Comparison of ENCODE assay signal across 9 cellular contexts in genomic region chr11:27468643-27469332, GRCh38. TPM values are rescaled to one million over a fixed set of nuclear protein-coding genes. Genes with fewer than 3 reads are reported as not detected.
DNase-seq lines count a peak whose midpoint lies in the region; ATAC-seq and TF ChIP-seq lines count a peak whose summit lies in the region.
"Had no signal": no experiment of that assay in that cellular context is flagged by ENCODE, and none has a peak within 500 bp of the region (broad histone marks: within the 10 kb centered on the region; RNA-seq: fewer than 3 reads in every experiment).

No MANE protein-coding gene starts in this region.

- H3F3A ChIP-seq in PC-9 (ENCODE audit: insufficient read depth, low read depth) (peaks cover 55% of the 10 kb centered on the region), neural cell (ENCODE audit: insufficient read depth, low read length, poor library complexity, severe bottlenecking) (no peaks in the 10 kb centered on the region)

- H3K4me3 ChIP-seq in PC-9 (peak overlapping the region; percentile 92), epithelial cell of proximal tubule (ENCODE audit: low read depth, low read length) (peak overlapping the region; percentile 79), neural cell (ENCODE audit: low read length) (peak overlapping the region; percentile 87)

- peak overlapping the region; percentile 86 for H2AFZ ChIP-seq in PC-9
- no peak overlapping the region for H2AFZ ChIP-seq in neural cell (ENCODE audit: low read depth, low read length)

- intact Hi-C loops in PC-9 (cut with micrococcal nuclease; ENCODE audit: unreplicated experiment) = loop anchor here (1.0 to 10.0 kb wide), 3 partner anchors 21 to 1366 kb away; no protein-coding TSS in a partner anchor

- H3K9me2 ChIP-seq in PC-9 (ENCODE audit: insufficient read depth) (no peaks in the 10 kb centered on the region), neural cell (ENCODE audit: insufficient read depth, low read length) (no peaks in the 10 kb centered on the region)

- H3K9me3 ChIP-seq in PC-9 (ENCODE audit: insufficient read depth, low read depth) (no peaks in the 10 kb centered on the region), neural cell (ENCODE audit: low read length) (no peaks in the 10 kb centered on the region)

- H3K36me3 ChIP-seq in PC-9 (ENCODE audit: low read depth) = no peaks in the 10 kb centered on the region
- H3K36me3 ChIP-seq in neural cell (ENCODE audit: insufficient read depth, low read length) = no peaks in the 10 kb centered on the region

- no peak for TF ChIP-seq RAD21 in neural cell (conservative IDR thresholded peaks at IDR 0.05)

- H3K27ac ChIP-seq in PC-9 (peak overlapping the region; percentile 94), neural cell (ENCODE audit: low read length) (no peak overlapping the region)

- no peak for TF ChIP-seq CTCF in PC-9 (conservative IDR thresholded peaks at IDR 0.05)
- TF ChIP-seq CTCF in epithelial cell of proximal tubule (conservative IDR thresholded peaks at IDR 0.05; ENCODE audit: low read depth, low read length) = no peak
- no peak for TF ChIP-seq CTCF in neural cell (IDR thresholded peaks at IDR 0.05; ENCODE audit: poor library complexity, severe bottlenecking)

- peak; percentile 85 for DNase-seq in Caki2 (ENCODE audit: low read depth)
- DNase-seq in PC-9 = peak in 1 of 2 experiments; percentile 98
- DNase-seq in epithelial cell of proximal tubule (ENCODE audit: low read depth) = peak; percentile 99
- no peak for DNase-seq in cerebellar cortex (ENCODE audit: low spot score)
- no peak for DNase-seq in iPS-NIHi7 (ENCODE audit: extremely low spot score)

- no peak overlapping the region for H3K9ac ChIP-seq in neural cell (ENCODE audit: low read length)

- POLR2A ChIA-PET in PC-9 (lab: Charles Lee; ENCODE audit: unreplicated experiment) = interaction anchor here (0.6 to 0.8 kb wide), 4 partner anchors 12 to 27 kb away, joined by 3 to 9 read pairs (median 8); no protein-coding TSS in a partner anchor

- CTCF ChIA-PET in PC-9 (lab: Charles Lee) = interaction anchor here (0.6 to 1.0 kb wide), 3 partner anchors 16 to 49 kb away, joined by 4 to 6 read pairs (median 5); no protein-coding TSS in a partner anchor

- ATAC-seq in HG02763 (IDR thresholded peaks at IDR 0.05; ENCODE audit: unreplicated experiment) = no peak
- ATAC-seq in GM19452 (IDR thresholded peaks at IDR 0.05; ENCODE audit: unreplicated experiment) = no peak
- ATAC-seq: activated T-helper 17 cell treated with anti-CD3 and anti-CD28 coated beads, Interleukin-2, amount 50 U/mL, for 72 hours had no signal

- TSS peak; percentile 83 for BruUV-seq in PC-9 (replicated peaks; lab: Mats Ljungman, UMichigan)

- H3K4me2 ChIP-seq in PC-9 = peak overlapping the region; percentile 96
- no peak overlapping the region for H3K4me2 ChIP-seq in neural cell (ENCODE audit: low read length)

- H3K79me2 ChIP-seq in PC-9 (ENCODE audit: low read depth) = peaks cover 75% of the 10 kb centered on the region
- H3K79me2 ChIP-seq in neural cell (replicated peaks; ENCODE audit: insufficient read depth, low read length) = peaks cover 63% of the 10 kb centered on the region

- H3K4me1 ChIP-seq in PC-9 (replicated peaks; ENCODE audit: insufficient read depth) = peaks cover 74% of the 10 kb centered on the region

- in situ Hi-C loops in Caki2 (cut with HindIII; ENCODE audit: low pct_unique_long_range_greater_than_20kb, low sequenced_read_pairs) = loop anchor here (25.0 kb wide), 1 partner anchor 281 kb away; no protein-coding TSS in a partner anchor

- H3K27me3 ChIP-seq in PC-9 (ENCODE audit: insufficient read depth, low read depth) (no peaks in the 10 kb centered on the region), neural cell (ENCODE audit: insufficient read depth, low read depth, low read length) (no peaks in the 10 kb centered on the region)

- no peaks in the 10 kb centered on the region for H4K20me1 ChIP-seq in PC-9 (ENCODE audit: insufficient read depth)
- no peaks in the 10 kb centered on the region for H4K20me1 ChIP-seq in neural cell (ENCODE audit: insufficient read depth)

- TF ChIP-seq EP300 in neural cell (conservative IDR thresholded peaks at IDR 0.05; ENCODE audit: poor library complexity, severe bottlenecking) = no peak

TF ChIP-seq in neural cell, 6 proteins besides CTCF, POLR2A, EP300 and RAD21:
- TF ChIP-seq TAF1 (IDR thresholded peaks at IDR 0.05; ENCODE audit: low read depth) (no peak), SMC3 (conservative IDR thresholded peaks at IDR 0.05; ENCODE audit: poor library complexity) (no peak)

RNA-seq across cellular contexts. Expression of gene LGR4, which starts 3.8 kb away (rescaled TPM):
- 56.9 and 58.4 TPM in 2 replicates for total RNA-seq in Caki2 (2014; rRNA removed; shearing (Covaris generic); ENCODE audit: low replicate concordance)
- total RNA-seq in PC-9 (2021) (33.4 and 37.4 TPM in 2 replicates), epithelial cell of proximal tubule (62.7 and 64.2 TPM in 2 replicates)
- 8.7 and 11.2 TPM in 2 replicates for polyA plus RNA-seq in neural cell
- polyA minus RNA-seq in neural cell = 22.2 and 23.1 TPM in 2 replicates

RNA-seq across cellular contexts. Expression of gene LIN7C, which starts 37.8 kb away (rescaled TPM):
- 11.9 and 15.5 TPM in 2 replicates for total RNA-seq in Caki2 (2014; rRNA removed; shearing (Covaris generic); ENCODE audit: low replicate concordance)
- total RNA-seq in PC-9 (2021) = 21.2 and 30.6 TPM in 2 replicates
- 23.5 and 35.0 TPM in 2 replicates for total RNA-seq in epithelial cell of proximal tubule
- polyA plus RNA-seq in neural cell = 115 and 131 TPM in 2 replicates
- polyA minus RNA-seq in neural cell = 231 and 253 TPM in 2 replicates

Comparison
In these comparisons a context has a peak if more than half of its experiments do, and no peak if none do; other contexts are left out.
1. DNase-seq: peak in Caki2 (single experiment) and epithelial cell of proximal tubule (single experiment); none in cerebellar cortex (single experiment) and iPS-NIHi7 (single experiment).
2. Peak in every context shown above with its lines, with median percentiles within 50 percentile points of each other: H3K4me3 ChIP-seq.